In genomic region chr22:41512421-41513194, GRCh38 we compare ENCODE assay signal across 1 cellular context.
A peak's percentile ranks its signal among the peaks of the same experiment; 100 is the strongest.
TF ChIP-seq lines count a peak whose summit lies in the region.

No MANE protein-coding gene starts in this region.

TF ChIP-seq in K562, 482 proteins besides CTCF, POLR2A, EP300 and RAD21 (continues in another document):
- TF ChIP-seq ZNF518B (CRISPR knock-in tag; IDR thresholded peaks at IDR 0.05) (no peak), ZNF239 (CRISPR knock-in tag; IDR thresholded peaks at IDR 0.05) (no peak), BRF2 (IDR thresholded peaks at IDR 0.05; ENCODE audit: borderline replicate concordance, insufficient read depth, insufficient read length) (no peak), POLR2H (tag; IDR thresholded peaks at IDR 0.05; ENCODE audit: low read depth) (no peak), SMAD4 (CRISPR knock-in tag; conservative IDR thresholded peaks at IDR 0.05) (0 out of 2 replicates have a peak, but pooled peaks have one; percentile 36), ARNT (IDR thresholded peaks at IDR 0.05) (no peak), ZNF586 (CRISPR knock-in tag; conservative IDR thresholded peaks at IDR 0.05) (no peak), L3MBTL2 (IDR thresholded peaks at IDR 0.05) (peak; percentile 92), PHF21A (IDR thresholded peaks at IDR 0.05; ENCODE audit: borderline replicate concordance, low read depth) (no peak), MLX (CRISPR knock-in tag; conservative IDR thresholded peaks at IDR 0.05) (no peak), SMAD1 (IDR thresholded peaks at IDR 0.05; ENCODE audit: low read depth, low read length, partially characterized antibody) (no peak), ZNF77 (CRISPR knock-in tag; IDR thresholded peaks at IDR 0.05) (no peak), SMARCE1 (IDR thresholded peaks at IDR 0.05) (peak; percentile 33; the same call in 1 of the 2 replicates), NFE2 (IDR thresholded peaks at IDR 0.05; ENCODE audit: low read depth) (peak; percentile 98), MYC (IDR thresholded peaks at IDR 0.05; ENCODE audit: low read depth, low read length) (peak; percentile 45; the same call in 1 of the 2 replicates), MYC (CRISPR knock-in tag; IDR thresholded peaks at IDR 0.05; ENCODE audit: borderline replicate concordance, low read depth) (no peak), MITF (IDR thresholded peaks at IDR 0.05) (no peak), C11orf30 (IDR thresholded peaks at IDR 0.05; ENCODE audit: low read depth) (peak; percentile 99), MNT (conservative IDR thresholded peaks at IDR 0.05) (peak in 1 of 2 experiments; percentile 26; a peak in 1 of 4 replicates), REST (CRISPR knock-in tag; IDR thresholded peaks at IDR 0.05; ENCODE audit: low read depth) (no peak), CBX2 (IDR thresholded peaks at IDR 0.05; ENCODE audit: insufficient read depth, low read length, poor library complexity, severe bottlenecking) (no peak), ZNF407 (IDR thresholded peaks at IDR 0.05; ENCODE audit: low read depth) (no peak), ELK3 (CRISPR knock-in tag; IDR thresholded peaks at IDR 0.05) (no peak), RCOR1 (IDR thresholded peaks at IDR 0.05; ENCODE audit: borderline replicate concordance in 1 of 2, low read depth in 2 of 2, low read length in 2 of 2) (peak in 1 of 2 experiments; percentile 83; a peak in 2 of 4 replicates), RFX1 (IDR thresholded peaks at IDR 0.05) (no peak), CREB1 (IDR thresholded peaks at IDR 0.05) (0 out of 2 replicates have a peak, but pooled peaks have one; percentile 16), CREB1 (CRISPR knock-in tag; IDR thresholded peaks at IDR 0.05) (no peak), PRPF4 (IDR thresholded peaks at IDR 0.05; ENCODE audit: insufficient read depth, low read depth, low read length, poor library complexity, severe bottlenecking) (no peak), KDM1A (IDR thresholded peaks at IDR 0.05) (peak in 1 of 2 experiments; percentile 38; a peak in 3 of 4 replicates), ZBTB7A (IDR thresholded peaks at IDR 0.05; ENCODE audit: borderline replicate concordance, control insufficient read depth, low read depth, low read length) (peak; percentile 49; the same call in 1 of the 2 replicates), ZNF197 (CRISPR knock-in tag; IDR thresholded peaks at IDR 0.05; ENCODE audit: low read depth) (no peak), USF2 (CRISPR knock-in tag; IDR thresholded peaks at IDR 0.05) (no peak), PHF20 (IDR thresholded peaks at IDR 0.05; ENCODE audit: partially characterized antibody) (no peak), MAFK (IDR thresholded peaks at IDR 0.05; ENCODE audit: low read length) (peak; percentile 96), FOXA3 (CRISPR knock-in tag; conservative IDR thresholded peaks at IDR 0.05 in 1 of 2, IDR thresholded peaks at IDR 0.05 in 1 of 2) (no peak), BCL6 (CRISPR knock-in tag; IDR thresholded peaks at IDR 0.05) (no peak), SNAPC5 (CRISPR knock-in tag; IDR thresholded peaks at IDR 0.05) (no peak)
